Comparison of ENCODE assay signal across 1 cellular context in the genomic region with DNA sequence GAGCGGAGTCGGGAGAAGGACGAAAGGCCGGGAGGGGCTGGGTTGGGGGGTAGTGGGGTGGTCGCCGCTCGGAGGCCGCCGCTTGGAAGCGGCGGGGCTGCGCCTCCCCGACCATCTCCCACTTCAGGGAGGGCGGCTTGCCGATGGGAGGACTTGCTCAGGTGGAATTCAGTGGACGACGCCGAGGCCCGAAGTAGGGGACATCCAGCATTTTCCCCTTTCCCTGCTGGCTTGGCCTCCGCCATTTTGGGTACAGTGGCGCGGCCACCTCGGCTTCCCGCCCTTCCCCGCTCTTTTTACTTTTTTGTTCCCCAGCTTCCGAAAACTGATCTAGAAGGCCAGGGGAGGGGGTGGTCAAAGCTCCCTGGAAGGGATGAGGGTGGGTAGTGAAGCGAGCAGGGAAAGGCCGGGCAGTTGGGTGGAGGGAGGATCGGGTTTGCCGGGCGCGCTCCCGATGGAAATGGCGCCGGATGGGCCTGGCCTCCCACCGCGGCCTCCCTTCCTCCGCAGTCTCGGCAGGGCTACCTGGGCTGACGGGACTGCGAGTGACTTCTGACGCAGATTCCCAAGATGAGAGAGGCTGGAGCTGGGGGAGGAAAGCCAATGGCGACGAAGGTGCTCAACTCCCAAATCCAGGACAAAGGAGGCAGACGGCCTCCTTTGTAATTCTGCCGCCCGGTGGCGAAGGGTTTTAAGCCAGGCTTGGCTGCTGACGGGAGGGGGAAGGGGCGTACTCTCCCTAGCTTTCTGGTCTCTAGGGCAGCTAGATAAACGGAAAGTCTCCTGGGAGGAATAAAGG.
TF ChIP-seq lines count a peak whose summit lies in the region.

A gene (minus strand): TSS at position 670 of the 799 bp plus-strand sequence. CDS start 26,084 bp downstream, outside the sequence.

TF ChIP-seq in K562, 482 proteins besides CTCF, POLR2A, EP300 and RAD21 (continued from another document and continues in another):
- TF ChIP-seq, protein P1, sequence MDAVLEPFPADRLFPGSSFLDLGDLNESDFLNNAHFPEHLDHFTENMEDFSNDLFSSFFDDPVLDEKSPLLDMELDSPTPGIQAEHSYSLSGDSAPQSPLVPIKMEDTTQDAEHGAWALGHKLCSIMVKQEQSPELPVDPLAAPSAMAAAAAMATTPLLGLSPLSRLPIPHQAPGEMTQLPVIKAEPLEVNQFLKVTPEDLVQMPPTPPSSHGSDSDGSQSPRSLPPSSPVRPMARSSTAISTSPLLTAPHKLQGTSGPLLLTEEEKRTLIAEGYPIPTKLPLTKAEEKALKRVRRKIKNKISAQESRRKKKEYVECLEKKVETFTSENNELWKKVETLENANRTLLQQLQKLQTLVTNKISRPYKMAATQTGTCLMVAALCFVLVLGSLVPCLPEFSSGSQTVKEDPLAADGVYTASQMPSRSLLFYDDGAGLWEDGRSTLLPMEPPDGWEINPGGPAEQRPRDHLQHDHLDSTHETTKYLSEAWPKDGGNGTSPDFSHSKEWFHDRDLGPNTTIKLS (IDR thresholded peaks at IDR 0.05; ENCODE audit: borderline replicate concordance, low read depth) = no peak
- TF ChIP-seq MBD2 (IDR thresholded peaks at IDR 0.05; ENCODE audit: borderline replicate concordance, low read depth) = peak; percentile 56; the same call in 1 of the 2 replicates
- TF ChIP-seq, protein P2, sequence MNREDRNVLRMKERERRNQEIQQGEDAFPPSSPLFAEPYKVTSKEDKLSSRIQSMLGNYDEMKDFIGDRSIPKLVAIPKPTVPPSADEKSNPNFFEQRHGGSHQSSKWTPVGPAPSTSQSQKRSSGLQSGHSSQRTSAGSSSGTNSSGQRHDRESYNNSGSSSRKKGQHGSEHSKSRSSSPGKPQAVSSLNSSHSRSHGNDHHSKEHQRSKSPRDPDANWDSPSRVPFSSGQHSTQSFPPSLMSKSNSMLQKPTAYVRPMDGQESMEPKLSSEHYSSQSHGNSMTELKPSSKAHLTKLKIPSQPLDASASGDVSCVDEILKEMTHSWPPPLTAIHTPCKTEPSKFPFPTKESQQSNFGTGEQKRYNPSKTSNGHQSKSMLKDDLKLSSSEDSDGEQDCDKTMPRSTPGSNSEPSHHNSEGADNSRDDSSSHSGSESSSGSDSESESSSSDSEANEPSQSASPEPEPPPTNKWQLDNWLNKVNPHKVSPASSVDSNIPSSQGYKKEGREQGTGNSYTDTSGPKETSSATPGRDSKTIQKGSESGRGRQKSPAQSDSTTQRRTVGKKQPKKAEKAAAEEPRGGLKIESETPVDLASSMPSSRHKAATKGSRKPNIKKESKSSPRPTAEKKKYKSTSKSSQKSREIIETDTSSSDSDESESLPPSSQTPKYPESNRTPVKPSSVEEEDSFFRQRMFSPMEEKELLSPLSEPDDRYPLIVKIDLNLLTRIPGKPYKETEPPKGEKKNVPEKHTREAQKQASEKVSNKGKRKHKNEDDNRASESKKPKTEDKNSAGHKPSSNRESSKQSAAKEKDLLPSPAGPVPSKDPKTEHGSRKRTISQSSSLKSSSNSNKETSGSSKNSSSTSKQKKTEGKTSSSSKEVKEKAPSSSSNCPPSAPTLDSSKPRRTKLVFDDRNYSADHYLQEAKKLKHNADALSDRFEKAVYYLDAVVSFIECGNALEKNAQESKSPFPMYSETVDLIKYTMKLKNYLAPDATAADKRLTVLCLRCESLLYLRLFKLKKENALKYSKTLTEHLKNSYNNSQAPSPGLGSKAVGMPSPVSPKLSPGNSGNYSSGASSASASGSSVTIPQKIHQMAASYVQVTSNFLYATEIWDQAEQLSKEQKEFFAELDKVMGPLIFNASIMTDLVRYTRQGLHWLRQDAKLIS (CRISPR knock-in tag; IDR thresholded peaks at IDR 0.05) = peak; percentile 20; the same call in 1 of the 2 replicates
- peak; percentile 71 for TF ChIP-seq SAP30 (IDR thresholded peaks at IDR 0.05; ENCODE audit: borderline replicate concordance, insufficient read depth, low read depth, low read length, poor library complexity, severe bottlenecking)
- TF ChIP-seq ZNF785 (CRISPR knock-in tag; IDR thresholded peaks at IDR 0.05) = no peak
- TF ChIP-seq HNRNPUL1 (IDR thresholded peaks at IDR 0.05; ENCODE audit: low read length) = no peak
- peak; percentile 67 for TF ChIP-seq ETV1 (tag; conservative IDR thresholded peaks at IDR 0.05; ENCODE audit: low read depth)
- TF ChIP-seq CBFA2T3 (IDR thresholded peaks at IDR 0.05) = no peak; the same call in 1 of the 2 replicates
- TF ChIP-seq, protein P3, sequence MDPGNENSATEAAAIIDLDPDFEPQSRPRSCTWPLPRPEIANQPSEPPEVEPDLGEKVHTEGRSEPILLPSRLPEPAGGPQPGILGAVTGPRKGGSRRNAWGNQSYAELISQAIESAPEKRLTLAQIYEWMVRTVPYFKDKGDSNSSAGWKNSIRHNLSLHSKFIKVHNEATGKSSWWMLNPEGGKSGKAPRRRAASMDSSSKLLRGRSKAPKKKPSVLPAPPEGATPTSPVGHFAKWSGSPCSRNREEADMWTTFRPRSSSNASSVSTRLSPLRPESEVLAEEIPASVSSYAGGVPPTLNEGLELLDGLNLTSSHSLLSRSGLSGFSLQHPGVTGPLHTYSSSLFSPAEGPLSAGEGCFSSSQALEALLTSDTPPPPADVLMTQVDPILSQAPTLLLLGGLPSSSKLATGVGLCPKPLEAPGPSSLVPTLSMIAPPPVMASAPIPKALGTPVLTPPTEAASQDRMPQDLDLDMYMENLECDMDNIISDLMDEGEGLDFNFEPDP (CRISPR knock-in tag; IDR thresholded peaks at IDR 0.05) = 0 out of 2 replicates have a peak, but pooled peaks have one; percentile 57
- TF ChIP-seq HNRNPK (IDR thresholded peaks at IDR 0.05; ENCODE audit: low read depth, low read length, poor library complexity, severe bottlenecking) = peak; percentile 14
- no peak for TF ChIP-seq ILK (tag; IDR thresholded peaks at IDR 0.05; ENCODE audit: borderline replicate concordance, low read depth)
- TF ChIP-seq GTF2F1 (IDR thresholded peaks at IDR 0.05; ENCODE audit: low read depth, low read length) = peak; percentile 35; the same call in 1 of the 2 replicates
- no peak for TF ChIP-seq XRCC3 (IDR thresholded peaks at IDR 0.05)
- peak; percentile 59 for TF ChIP-seq ZSCAN32 (CRISPR knock-in tag; IDR thresholded peaks at IDR 0.05)
- TF ChIP-seq BMI1 (IDR thresholded peaks at IDR 0.05; ENCODE audit: low read length) = no peak
- TF ChIP-seq PCBP1 (IDR thresholded peaks at IDR 0.05; ENCODE audit: low read depth, low read length, poor library complexity, severe bottlenecking) = peak; percentile 96
- TF ChIP-seq ZNF224 (CRISPR knock-in tag; IDR thresholded peaks at IDR 0.05) = no peak
- TF ChIP-seq RBM39 (optimal IDR thresholded peaks at IDR 0.05; ENCODE audit: low read depth, low read length) = peak; percentile 97
- no peak for TF ChIP-seq CBX2 (IDR thresholded peaks at IDR 0.05; ENCODE audit: insufficient read depth, low read length, poor library complexity, severe bottlenecking)
- TF ChIP-seq NFIX (CRISPR knock-in tag; IDR thresholded peaks at IDR 0.05; ENCODE audit: low read depth) = no peak
- peak; percentile 67 for TF ChIP-seq CXXC5 (CRISPR knock-in tag; IDR thresholded peaks at IDR 0.05)
- TF ChIP-seq, protein P4, sequence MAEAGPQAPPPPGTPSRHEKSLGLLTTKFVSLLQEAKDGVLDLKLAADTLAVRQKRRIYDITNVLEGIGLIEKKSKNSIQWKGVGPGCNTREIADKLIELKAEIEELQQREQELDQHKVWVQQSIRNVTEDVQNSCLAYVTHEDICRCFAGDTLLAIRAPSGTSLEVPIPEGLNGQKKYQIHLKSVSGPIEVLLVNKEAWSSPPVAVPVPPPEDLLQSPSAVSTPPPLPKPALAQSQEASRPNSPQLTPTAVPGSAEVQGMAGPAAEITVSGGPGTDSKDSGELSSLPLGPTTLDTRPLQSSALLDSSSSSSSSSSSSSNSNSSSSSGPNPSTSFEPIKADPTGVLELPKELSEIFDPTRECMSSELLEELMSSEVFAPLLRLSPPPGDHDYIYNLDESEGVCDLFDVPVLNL (CRISPR knock-in tag; IDR thresholded peaks at IDR 0.05; ENCODE audit: low read depth) = peak; percentile 72; the same call in 1 of the 2 replicates
- TF ChIP-seq RBM17 (IDR thresholded peaks at IDR 0.05; ENCODE audit: borderline replicate concordance, low read depth, low read length) = no peak
- no peak for TF ChIP-seq TSC22D4 (tag; IDR thresholded peaks at IDR 0.05)
- TF ChIP-seq MXI1 (IDR thresholded peaks at IDR 0.05; ENCODE audit: low read depth, low read length) = 0 out of 2 replicates have a peak, but pooled peaks have one; percentile 14
- peak; percentile 76 for TF ChIP-seq SOX6 (IDR thresholded peaks at IDR 0.05)
- no peak; the same call in 1 of the 2 replicates for TF ChIP-seq MYC (IDR thresholded peaks at IDR 0.05; ENCODE audit: low read depth, low read length)
- TF ChIP-seq MYC (CRISPR knock-in tag; IDR thresholded peaks at IDR 0.05; ENCODE audit: borderline replicate concordance, low read depth) = peak; percentile 40; the same call in 1 of the 2 replicates
- no peak; the same call in 1 of the 2 replicates for TF ChIP-seq FOXM1 (IDR thresholded peaks at IDR 0.05; ENCODE audit: low read depth)
- no peak for TF ChIP-seq FOXM1 (CRISPR knock-in tag; IDR thresholded peaks at IDR 0.05; ENCODE audit: low read depth)
- no peak for TF ChIP-seq MTA1 (IDR thresholded peaks at IDR 0.05; ENCODE audit: borderline replicate concordance)
- TF ChIP-seq GTF2E2 (tag; IDR thresholded peaks at IDR 0.05) = no peak; the same call in 1 of the 2 replicates
- TF ChIP-seq, protein P5, sequence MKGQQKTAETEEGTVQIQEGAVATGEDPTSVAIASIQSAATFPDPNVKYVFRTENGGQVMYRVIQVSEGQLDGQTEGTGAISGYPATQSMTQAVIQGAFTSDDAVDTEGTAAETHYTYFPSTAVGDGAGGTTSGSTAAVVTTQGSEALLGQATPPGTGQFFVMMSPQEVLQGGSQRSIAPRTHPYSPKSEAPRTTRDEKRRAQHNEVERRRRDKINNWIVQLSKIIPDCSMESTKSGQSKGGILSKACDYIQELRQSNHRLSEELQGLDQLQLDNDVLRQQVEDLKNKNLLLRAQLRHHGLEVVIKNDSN (CRISPR knock-in tag; IDR thresholded peaks at IDR 0.05) = no peak; the same call in 1 of the 2 replicates
- TF ChIP-seq HDAC6 (IDR thresholded peaks at IDR 0.05; ENCODE audit: low read depth, low read length) = no peak
- TF ChIP-seq HDAC8 (tag; IDR thresholded peaks at IDR 0.05) = no peak
- TF ChIP-seq BRD9 (IDR thresholded peaks at IDR 0.05; ENCODE audit: low read depth, partially characterized antibody) = peak; percentile 95
- no peak for TF ChIP-seq MCM3 (IDR thresholded peaks at IDR 0.05)
- peak; percentile 83; the same call in 1 of the 2 replicates for TF ChIP-seq ILF3 (IDR thresholded peaks at IDR 0.05; ENCODE audit: borderline replicate concordance)
- TF ChIP-seq CHCHD3 (CRISPR knock-in tag; IDR thresholded peaks at IDR 0.05) = no peak
- no peak for TF ChIP-seq TBP (optimal IDR thresholded peaks at IDR 0.05; ENCODE audit: low read depth, low read length)
- TF ChIP-seq, protein P6, sequence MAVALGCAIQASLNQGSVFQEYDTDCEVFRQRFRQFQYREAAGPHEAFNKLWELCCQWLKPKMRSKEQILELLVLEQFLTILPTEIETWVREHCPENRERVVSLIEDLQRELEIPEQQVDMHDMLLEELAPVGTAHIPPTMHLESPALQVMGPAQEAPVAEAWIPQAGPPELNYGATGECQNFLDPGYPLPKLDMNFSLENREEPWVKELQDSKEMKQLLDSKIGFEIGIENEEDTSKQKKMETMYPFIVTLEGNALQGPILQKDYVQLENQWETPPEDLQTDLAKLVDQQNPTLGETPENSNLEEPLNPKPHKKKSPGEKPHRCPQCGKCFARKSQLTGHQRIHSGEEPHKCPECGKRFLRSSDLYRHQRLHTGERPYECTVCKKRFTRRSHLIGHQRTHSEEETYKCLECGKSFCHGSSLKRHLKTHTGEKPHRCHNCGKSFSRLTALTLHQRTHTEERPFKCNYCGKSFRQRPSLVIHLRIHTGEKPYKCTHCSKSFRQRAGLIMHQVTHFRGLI (CRISPR knock-in tag; IDR thresholded peaks at IDR 0.05) = 0 out of 2 replicates have a peak, but pooled peaks have one; percentile 20
- peak; percentile 64 for TF ChIP-seq ZNF444 (CRISPR knock-in tag; IDR thresholded peaks at IDR 0.05)
- no peak for TF ChIP-seq PURB (CRISPR knock-in tag; IDR thresholded peaks at IDR 0.05; ENCODE audit: low read depth)
- no peak for TF ChIP-seq ELF1 (tag; IDR thresholded peaks at IDR 0.05)
- TF ChIP-seq, protein P7, sequence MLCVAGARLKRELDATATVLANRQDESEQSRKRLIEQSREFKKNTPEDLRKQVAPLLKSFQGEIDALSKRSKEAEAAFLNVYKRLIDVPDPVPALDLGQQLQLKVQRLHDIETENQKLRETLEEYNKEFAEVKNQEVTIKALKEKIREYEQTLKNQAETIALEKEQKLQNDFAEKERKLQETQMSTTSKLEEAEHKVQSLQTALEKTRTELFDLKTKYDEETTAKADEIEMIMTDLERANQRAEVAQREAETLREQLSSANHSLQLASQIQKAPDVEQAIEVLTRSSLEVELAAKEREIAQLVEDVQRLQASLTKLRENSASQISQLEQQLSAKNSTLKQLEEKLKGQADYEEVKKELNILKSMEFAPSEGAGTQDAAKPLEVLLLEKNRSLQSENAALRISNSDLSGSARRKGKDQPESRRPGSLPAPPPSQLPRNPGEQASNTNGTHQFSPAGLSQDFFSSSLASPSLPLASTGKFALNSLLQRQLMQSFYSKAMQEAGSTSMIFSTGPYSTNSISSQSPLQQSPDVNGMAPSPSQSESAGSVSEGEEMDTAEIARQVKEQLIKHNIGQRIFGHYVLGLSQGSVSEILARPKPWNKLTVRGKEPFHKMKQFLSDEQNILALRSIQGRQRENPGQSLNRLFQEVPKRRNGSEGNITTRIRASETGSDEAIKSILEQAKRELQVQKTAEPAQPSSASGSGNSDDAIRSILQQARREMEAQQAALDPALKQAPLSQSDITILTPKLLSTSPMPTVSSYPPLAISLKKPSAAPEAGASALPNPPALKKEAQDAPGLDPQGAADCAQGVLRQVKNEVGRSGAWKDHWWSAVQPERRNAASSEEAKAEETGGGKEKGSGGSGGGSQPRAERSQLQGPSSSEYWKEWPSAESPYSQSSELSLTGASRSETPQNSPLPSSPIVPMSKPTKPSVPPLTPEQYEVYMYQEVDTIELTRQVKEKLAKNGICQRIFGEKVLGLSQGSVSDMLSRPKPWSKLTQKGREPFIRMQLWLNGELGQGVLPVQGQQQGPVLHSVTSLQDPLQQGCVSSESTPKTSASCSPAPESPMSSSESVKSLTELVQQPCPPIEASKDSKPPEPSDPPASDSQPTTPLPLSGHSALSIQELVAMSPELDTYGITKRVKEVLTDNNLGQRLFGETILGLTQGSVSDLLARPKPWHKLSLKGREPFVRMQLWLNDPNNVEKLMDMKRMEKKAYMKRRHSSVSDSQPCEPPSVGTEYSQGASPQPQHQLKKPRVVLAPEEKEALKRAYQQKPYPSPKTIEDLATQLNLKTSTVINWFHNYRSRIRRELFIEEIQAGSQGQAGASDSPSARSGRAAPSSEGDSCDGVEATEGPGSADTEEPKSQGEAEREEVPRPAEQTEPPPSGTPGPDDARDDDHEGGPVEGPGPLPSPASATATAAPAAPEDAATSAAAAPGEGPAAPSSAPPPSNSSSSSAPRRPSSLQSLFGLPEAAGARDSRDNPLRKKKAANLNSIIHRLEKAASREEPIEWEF (CRISPR knock-in tag; IDR thresholded peaks at IDR 0.05) = no peak
- TF ChIP-seq SIN3B (IDR thresholded peaks at IDR 0.05; ENCODE audit: low read depth) = no peak; the same call in 1 of the 2 replicates
- TF ChIP-seq, protein P8, sequence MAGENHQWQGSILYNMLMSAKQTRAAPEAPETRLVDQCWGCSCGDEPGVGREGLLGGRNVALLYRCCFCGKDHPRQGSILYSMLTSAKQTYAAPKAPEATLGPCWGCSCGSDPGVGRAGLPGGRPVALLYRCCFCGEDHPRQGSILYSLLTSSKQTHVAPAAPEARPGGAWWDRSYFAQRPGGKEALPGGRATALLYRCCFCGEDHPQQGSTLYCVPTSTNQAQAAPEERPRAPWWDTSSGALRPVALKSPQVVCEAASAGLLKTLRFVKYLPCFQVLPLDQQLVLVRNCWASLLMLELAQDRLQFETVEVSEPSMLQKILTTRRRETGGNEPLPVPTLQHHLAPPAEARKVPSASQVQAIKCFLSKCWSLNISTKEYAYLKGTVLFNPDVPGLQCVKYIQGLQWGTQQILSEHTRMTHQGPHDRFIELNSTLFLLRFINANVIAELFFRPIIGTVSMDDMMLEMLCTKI (IDR thresholded peaks at IDR 0.05; ENCODE audit: partially characterized antibody) = no peak
